8 cellular contexts compared by ENCODE assay signal in the genomic region with DNA sequence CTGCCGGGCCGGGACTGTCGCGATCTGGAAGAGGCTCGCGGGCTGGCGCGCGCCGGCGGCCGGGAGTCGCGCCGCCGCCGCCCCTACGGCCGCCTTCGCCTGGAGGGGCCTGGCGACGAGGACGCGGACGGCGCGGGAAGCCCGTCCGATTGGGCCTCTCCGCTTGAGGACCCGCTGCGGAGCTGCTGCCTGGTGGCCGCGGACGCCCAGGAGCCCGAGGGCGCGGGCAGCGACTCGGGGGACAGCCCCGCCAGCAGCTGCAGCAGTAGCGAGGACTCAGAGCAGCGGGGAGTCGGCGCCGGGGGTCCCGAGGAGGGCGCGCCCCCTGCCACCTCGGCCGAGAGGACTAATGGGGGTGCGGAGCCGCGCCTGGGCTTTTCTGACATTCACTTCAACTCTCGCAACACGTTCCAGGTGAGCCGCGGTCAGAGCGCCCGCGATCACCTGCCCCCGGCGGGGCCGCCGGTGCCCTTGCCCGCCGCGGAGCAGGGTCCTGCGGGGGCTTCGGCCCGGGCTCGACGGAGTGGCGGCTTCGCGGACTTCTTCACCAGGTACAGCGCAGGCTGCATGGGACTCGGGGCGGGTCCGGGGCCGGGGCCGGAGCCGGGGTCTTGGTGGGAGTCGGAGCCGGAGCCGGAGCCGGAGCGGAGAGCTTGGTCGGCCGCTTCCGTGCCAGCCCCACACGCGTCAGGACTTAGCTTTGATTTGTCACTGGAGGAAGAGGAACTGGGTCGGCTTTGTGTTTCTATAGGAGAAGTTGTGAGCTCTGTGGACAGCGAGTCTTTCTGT. TPM values are rescaled to one million over a fixed set of nuclear protein-coding genes. Genes with fewer than 3 reads are reported as not detected.
DNase-seq lines count a peak whose midpoint lies in the region; ATAC-seq and TF ChIP-seq lines count a peak whose summit lies in the region.

No MANE protein-coding gene starts in this region.

- peak overlapping the region; percentile 91 for H3K4me3 Mint-ChIP-seq in progenitor cell of endocrine pancreas (ENCODE audit: low read depth)

- H3K27me3 ChIP-seq in DOHH2 (ENCODE audit: control insufficient read depth, low read length) (peaks cover 17% of the 10 kb centered on the region), Panc1 (ENCODE audit: control insufficient read depth, insufficient read depth, low read length) (no peaks in the 10 kb centered on the region), ascending aorta (no peaks in the 10 kb centered on the region), Karpas-422 (ENCODE audit: low read length) (no peaks in the 10 kb centered on the region)

- no peaks in the 10 kb centered on the region for H3K9me2 ChIP-seq in DOHH2 (replicated peaks; ENCODE audit: control insufficient read depth, low read length)
- H3K9me2 ChIP-seq in Karpas-422 (replicated peaks; ENCODE audit: insufficient read depth, low read length): no peaks in the 10 kb centered on the region

- H3K9me3 ChIP-seq in DOHH2 (ENCODE audit: control insufficient read depth, insufficient read depth, low read length) (no peaks in the 10 kb centered on the region), Panc1 (ENCODE audit: control insufficient read depth, insufficient read depth, low read depth, low read length) (no peaks in the 10 kb centered on the region), ascending aorta (no peaks in the 10 kb centered on the region), Karpas-422 (ENCODE audit: low read length) (no peaks in the 10 kb centered on the region)

- H3K9me3 Mint-ChIP-seq in progenitor cell of endocrine pancreas (ENCODE audit: low read depth): no peaks in the 10 kb centered on the region

- H3K79me2 ChIP-seq in DOHH2 (ENCODE audit: control insufficient read depth, low read length) (peaks cover 44% of the 10 kb centered on the region), Karpas-422 (ENCODE audit: low read length) (no peaks in the 10 kb centered on the region)

- H3K4me3 ChIP-seq in DOHH2 (ENCODE audit: low read length): peak overlapping the region; percentile 82
- peak overlapping the region; percentile 71 to 79 for H3K4me3 ChIP-seq in Panc1 (ENCODE audit: low read depth in 2 of 2, low read length in 2 of 2)
- H3K4me3 ChIP-seq in ascending aorta: peak overlapping the region; percentile 88 to 94
- no peak overlapping the region for H3K4me3 ChIP-seq in Karpas-422 (ENCODE audit: low read length)

- DNase-seq in GM20000 (ENCODE audit: low spot score) (peak; percentile 84), Panc1 (ENCODE audit: low read depth, low spot score) (no peak), ascending aorta (ENCODE audit: low spot score in 2 of 2) (peak in 1 of 2 donors; percentile 82), hepatic stellate cell (ENCODE audit: low spot score) (peak; percentile 64), progenitor cell of endocrine pancreas (ENCODE audit: low spot score, unreplicated experiment) (peak; percentile 43), Karpas-422 (no peak)

- no peaks in the 10 kb centered on the region for H3K27me3 Mint-ChIP-seq in progenitor cell of endocrine pancreas

- H2AFZ ChIP-seq in Karpas-422 (ENCODE audit: low read length): no peak overlapping the region

- CTCF ChIA-PET in Panc1 (lab: Charles Lee): interaction anchor here (1.2 to 1.3 kb wide), 2 partner anchors 41 to 83 kb away, joined by 3 to 6 read pairs; no protein-coding TSS in a partner anchor

- ATAC-seq in HG03521 (IDR thresholded peaks at IDR 0.05; ENCODE audit: unreplicated experiment) (peak; percentile 59), Panc1 (peak; percentile 51)

- H3K4me1 ChIP-seq in DOHH2 (ENCODE audit: control insufficient read depth, low read length): peaks cover 11% of the 10 kb centered on the region
- H3K4me1 ChIP-seq in Panc1 (ENCODE audit: control insufficient read depth, insufficient read depth, low read length): peaks cover 32% of the 10 kb centered on the region
- peaks cover 0 to 6% of the 10 kb centered on the region in 2 donors for H3K4me1 ChIP-seq in ascending aorta
- no peaks in the 10 kb centered on the region for H3K4me1 ChIP-seq in Karpas-422 (ENCODE audit: low read length)

- H3K36me3 ChIP-seq in DOHH2 (ENCODE audit: control insufficient read depth, low read length) (no peaks in the 10 kb centered on the region), Panc1 (ENCODE audit: control insufficient read depth, insufficient read depth, low read length) (no peaks in the 10 kb centered on the region), ascending aorta (no peaks in the 10 kb centered on the region), Karpas-422 (ENCODE audit: insufficient read depth, low read length) (no peaks in the 10 kb centered on the region)

- H3K4me2 ChIP-seq in DOHH2 (ENCODE audit: low read length) (peak overlapping the region; percentile 72), Karpas-422 (ENCODE audit: low read depth, low read length, poor library complexity, severe bottlenecking) (no peak overlapping the region)

- peaks cover 3% of the 10 kb centered on the region for H3K4me1 Mint-ChIP-seq in progenitor cell of endocrine pancreas (ENCODE audit: low read depth)

- no peak overlapping the region for H3K9ac ChIP-seq in Karpas-422 (ENCODE audit: low read length)

- no peak for TF ChIP-seq CTCF in DOHH2 (IDR thresholded peaks at IDR 0.05; ENCODE audit: low read depth, low read length, poor library complexity, severe bottlenecking)
- no peak for TF ChIP-seq CTCF in GM20000 (IDR thresholded peaks at IDR 0.05; ENCODE audit: extremely low read depth, missing control alignments)
- TF ChIP-seq CTCF in Panc1 (IDR thresholded peaks at IDR 0.05): no peak
- TF ChIP-seq CTCF in ascending aorta (IDR thresholded peaks at IDR 0.05): no peak
- no peak for TF ChIP-seq CTCF in progenitor cell of endocrine pancreas (IDR thresholded peaks at IDR 0.05; ENCODE audit: unreplicated experiment)

- peak overlapping the region; percentile 96 for H3K27ac Mint-ChIP-seq in progenitor cell of endocrine pancreas

- no peaks in the 10 kb centered on the region for H4K20me1 ChIP-seq in DOHH2 (ENCODE audit: control insufficient read depth, insufficient read depth, low read depth, low read length)
- no peaks in the 10 kb centered on the region for H4K20me1 ChIP-seq in Karpas-422 (ENCODE audit: insufficient read depth, low read depth, low read length)

- no TSS peak for BruUV-seq in Panc1 (replicated peaks; lab: Mats Ljungman, UMichigan)

- H3K27ac ChIP-seq in DOHH2 (ENCODE audit: low read depth, low read length) (peak overlapping the region; percentile 38), Panc1 (ENCODE audit: low read length) (peak overlapping the region; percentile 92), ascending aorta (peak overlapping the region; percentile 91 to 95), Karpas-422 (ENCODE audit: low read length) (no peak overlapping the region)

- POLR2A ChIA-PET in Panc1 (lab: Charles Lee): no interaction called here

- no peaks in the 10 kb centered on the region for H3K36me3 Mint-ChIP-seq in progenitor cell of endocrine pancreas (ENCODE audit: insufficient read depth)

- H3F3A ChIP-seq in DOHH2 (ENCODE audit: control insufficient read depth, insufficient read depth): peaks cover 4% of the 10 kb centered on the region; the same call in 1 of the 2 replicates

- intact Hi-C loops in Panc1 (cut with micrococcal nuclease; ENCODE audit: unreplicated experiment): loop anchor here (2.0 kb wide), 1 partner anchor 40 kb away; a partner anchor contains a TSS
- intact Hi-C loops in ascending aorta (cut with DNase I): loop anchor here (2.0 to 5.0 kb wide), 2 partner anchors 42 to 411 kb away; a partner anchor contains a TSS

- in situ Hi-C loops in Panc1 (cut with HindIII; ENCODE audit: low pct_unique_long_range_greater_than_20kb, low sequenced_read_pairs): no loop called here

RNA-seq across cellular contexts. Expression of a gene that starts 0.9 kb away (rescaled TPM):
- total RNA-seq in Panc1 (2021; ENCODE audit: unreplicated experiment): 23.7 TPM
- 9.6 TPM for polyA plus RNA-seq in Panc1 (2012; ENCODE audit: insufficient read length)
- 9.4 TPM for total RNA-seq in ascending aorta
- 7.4 and 8.0 TPM in 2 replicates for total RNA-seq in progenitor cell of endocrine pancreas
- total RNA-seq in Karpas-422 (2014; rRNA removed; shearing (Covaris generic); ENCODE audit: low replicate concordance): not detected in 2 replicates

RNA-seq across cellular contexts. Expression of a gene that starts 40.5 kb away (rescaled TPM):
- total RNA-seq in Panc1 (2021; ENCODE audit: unreplicated experiment): 41.2 TPM
- 12.2 TPM for polyA plus RNA-seq in Panc1 (2012; ENCODE audit: insufficient read length)
- total RNA-seq in ascending aorta: 7.9 TPM
- total RNA-seq in progenitor cell of endocrine pancreas: 20.4 and 21.8 TPM in 2 replicates
- total RNA-seq in Karpas-422 (2014; rRNA removed; shearing (Covaris generic); ENCODE audit: low replicate concordance): 12.8 and 25.5 TPM in 2 replicates

Comparison
In these comparisons a context has a peak if more than half of its experiments do, and no peak if none do; other contexts are left out.
1. DNase-seq: peak in GM20000 (single experiment), hepatic stellate cell (single experiment) and progenitor cell of endocrine pancreas (single experiment); none in Panc1 (single experiment) and Karpas-422 (single experiment).